ENCODE assay signal across 12 cellular contexts in genomic region chr21:43639470-43640178, GRCh38. TPM values are rescaled to one million over a fixed set of nuclear protein-coding genes. Genes with fewer than 3 reads are reported as not detected.
A peak's percentile ranks its signal among the peaks of the same experiment; 100 is the strongest.
DNase-seq lines count a peak whose midpoint lies in the region; ATAC-seq and TF ChIP-seq lines count a peak whose summit lies in the region.
"Had no signal": no experiment of that assay in that cellular context is flagged by ENCODE, and none has a peak within 500 bp of the region (broad histone marks: within the 10 kb centered on the region; RNA-seq: fewer than 3 reads in every experiment).

No MANE protein-coding gene starts in this region.

- DNase-seq in GM03348 (ENCODE audit: low spot score) (peak; percentile 57), NCI-H460 (ENCODE audit: extremely low read depth, low read depth) (peak; percentile 68), skeletal muscle cell (ENCODE audit: low read depth) (peak; percentile 67), DMS53 treated with DMSO at 0.1 percent for 48 hours (lab: John Stamatoyannopoulos, UW; ENCODE audit: unreplicated experiment) (no peak), CD14-positive monocyte (ENCODE audit: low spot score) (no peak)
- DNase-seq: DMS79, NCI-H2081 treated with DMSO at 0.1 percent for 48 hours had no signal

- intact Hi-C loops in CD14-positive monocyte (cut with micrococcal nuclease), result loop anchor here in 1 of 2 donors (10.0 kb wide), 2 partner anchors 285 to 715 kb away; partner anchors contain the start of gene ERVH48-1

- no peak overlapping the region for H3K4me3 ChIP-seq in skeletal muscle cell (ENCODE audit: low read depth, low read length)

- H3K4me1 Mint-ChIP-seq in CD14-positive monocyte, result peaks cover 18% of the 10 kb centered on the region
- H3K4me1 Mint-ChIP-seq: IgD-negative memory B cell had no signal

- peaks cover 0 to 2% (median 0%) of the 10 kb centered on the region in 7 donors for H3K9me3 Mint-ChIP-seq in CD14-positive monocyte
- H3K9me3 Mint-ChIP-seq: IgD-negative memory B cell, mesothelial cell of epicardium had no signal

- TF ChIP-seq CTCF in CD14-positive monocyte (IDR thresholded peaks at IDR 0.05), result no peak

- peak; percentile 60 for ATAC-seq in esophagus mucosa
- ATAC-seq in HG03280 (IDR thresholded peaks at IDR 0.05; ENCODE audit: unreplicated experiment), result no peak

- H3K27ac Mint-ChIP-seq in CD14-positive monocyte, result peak overlapping the region in 2 of 7 donors; percentile 26 to 54
- H3K27ac Mint-ChIP-seq: activated naive CD8-positive, alpha-beta T cell; IgD-negative memory B cell had no signal

- no peaks in the 10 kb centered on the region for H3K27me3 Mint-ChIP-seq in CD14-positive monocyte (ENCODE audit: low read depth in 3 of 3)
- H3K27me3 Mint-ChIP-seq: activated naive CD8-positive, alpha-beta T cell had no signal

- no peak overlapping the region for H3K4me3 Mint-ChIP-seq in CD14-positive monocyte
- H3K4me3 Mint-ChIP-seq: activated naive CD8-positive, alpha-beta T cell; IgD-negative memory B cell; mesothelial cell of epicardium had no signal

- H3K36me3 Mint-ChIP-seq in CD14-positive monocyte, result no peaks in the 10 kb centered on the region
- H3K36me3 Mint-ChIP-seq: activated naive CD8-positive, alpha-beta T cell; IgD-negative memory B cell; mesothelial cell of epicardium had no signal

RNA-seq across cellular contexts. Expression of gene HSF2BP, which starts 19.7 kb away (rescaled TPM):
- total RNA-seq in NCI-H460 (2014; rRNA removed; shearing (Covaris generic)), result 1.0 and 1.1 TPM in 2 replicates
- 0.53 and 3.9 TPM in 2 replicates for polyA plus RNA-seq in NCI-H460 (2014; cell fraction: nucleus; rRNA removed)
- 0.92 TPM for total RNA-seq in esophagus mucosa
- polyA plus RNA-seq in CD14-positive monocyte, result under 1 TPM in 1 of 2 donors, not detected in 1; 0.20 TPM

RNA-seq across cellular contexts. Expression of gene RRP1B, which starts 19.7 kb away (rescaled TPM):
- 28.2 and 33.1 TPM in 2 replicates for total RNA-seq in NCI-H460 (2014; rRNA removed; shearing (Covaris generic))
- polyA plus RNA-seq in NCI-H460 (2014; cell fraction: nucleus; rRNA removed), result 24.6 and 25.5 TPM in 2 replicates
- total RNA-seq in esophagus mucosa, result 15.4 TPM
- 1 to 10 TPM; 4.5 to 6.1 TPM for polyA plus RNA-seq in CD14-positive monocyte

Comparison
In these comparisons a context has a peak if more than half of its experiments do, and no peak if none do; other contexts are left out.
1. DNase-seq: peak in GM03348 (single experiment), NCI-H460 (single experiment) and skeletal muscle cell (single experiment); none in DMS53 treated with DMSO at 0.1 percent for 48 hours (single experiment) and CD14-positive monocyte (single experiment).